Comparison of ENCODE assay signal across 9 cellular contexts in the genomic region with DNA sequence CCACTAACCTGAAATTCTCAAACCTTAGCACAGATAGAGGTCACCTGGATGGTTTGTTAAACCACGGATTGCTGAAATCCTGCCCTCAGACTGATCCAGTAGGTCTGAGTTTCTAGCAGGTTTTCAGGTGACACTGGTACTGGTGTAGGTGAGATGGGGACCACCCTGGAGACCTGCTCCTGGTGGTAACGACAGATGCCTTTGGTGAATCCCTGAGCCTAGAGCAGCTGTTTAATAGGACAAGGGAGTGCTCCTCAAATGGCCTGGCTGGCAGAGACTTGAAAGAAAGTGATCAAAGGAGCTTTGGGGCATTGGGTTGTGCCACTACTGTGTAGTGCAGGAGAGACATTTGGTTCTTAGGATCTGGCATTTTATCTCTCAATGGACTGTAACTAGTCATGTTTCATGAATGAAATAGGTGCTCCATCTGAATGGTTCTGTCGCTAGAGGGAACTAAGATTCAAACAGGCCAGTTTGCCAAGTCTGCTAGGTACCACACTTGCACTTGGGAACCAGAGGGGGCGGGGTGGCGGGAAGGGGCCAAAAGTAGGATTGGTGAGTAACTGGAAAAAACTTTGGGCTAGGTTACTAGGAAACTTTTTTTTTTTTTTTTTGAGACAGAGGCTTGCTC. TPM values are rescaled to one million over a fixed set of nuclear protein-coding genes. Genes with fewer than 3 reads are reported as not detected.
DNase-seq lines count a peak whose midpoint lies in the region; ATAC-seq, FAIRE-seq and TF ChIP-seq lines count a peak whose summit lies in the region.
"Had no signal": no experiment of that assay in that cellular context is flagged by ENCODE, and none has a peak within 500 bp of the region (broad histone marks: within the 10 kb centered on the region; RNA-seq: fewer than 3 reads in every experiment).

No MANE protein-coding gene starts in this region.

- FAIRE-seq in A549 (lab: Jason Lieb, UNC) = no peak

- in situ Hi-C loops in transverse colon (cut with MboI; ENCODE audit: low pct_ligation_motif_present in 1 of 4, low pct_unique_long_range_greater_than_20kb in 1 of 4, low sequenced_read_pairs in 3 of 4) = loop anchor here in 1 of 4 donors (25.0 kb wide), 1 partner anchor 334 kb away; no protein-coding TSS in a partner anchor

- H3K4me2 ChIP-seq in A549 = no peak overlapping the region

- H3K36me3 ChIP-seq in transverse colon = peaks cover 0 to 31% (median 17%) of the 10 kb centered on the region in 4 donors

- no peaks in the 10 kb centered on the region for H3K27me3 ChIP-seq in transverse colon

- H3K9me3 ChIP-seq in A549 (no peaks in the 10 kb centered on the region), transverse colon (no peaks in the 10 kb centered on the region)

- 0 out of 6 replicates have a peak overlapping the region, but pooled peaks of 1 of the 2 experiments have one; percentile 5 for H3K27ac ChIP-seq in A549
- no peak overlapping the region for H3K27ac ChIP-seq in transverse colon

- POLR2A ChIA-PET in A549 (lab: Yijun Ruan, JAX) = interaction anchor here (1.3 kb wide), 1 partner anchor 21 kb away, joined by 4 read pairs; no protein-coding TSS in a partner anchor

- ATAC-seq in A549 (peak; percentile 47 to 68), left colon (no peak)

- TF ChIP-seq POLR2A in A549 (IDR thresholded peaks at IDR 0.05; ENCODE audit: low read length) (no peak), transverse colon (IDR thresholded peaks at IDR 0.05) (no peak)

- intact Hi-C loops in left colon (cut with DNase I, micrococcal nuclease) (no loop called here), transverse colon (cut with DNase I; ENCODE audit: low total_unique reads) (no loop called here)

- TF ChIP-seq CTCF in A549 (IDR thresholded peaks at IDR 0.05) (no peak; the same call in 2 of the 3 replicates), transverse colon (IDR thresholded peaks at IDR 0.05) (no peak)

- CTCF ChIA-PET in A549 (lab: Yijun Ruan, JAX) = interaction anchor here (1.4 to 2.0 kb wide), 2 partner anchors 17 to 161 kb away, joined by 3 to 7 read pairs; no protein-coding TSS in a partner anchor

- WGBS in A549 (ENCODE audit: missing lambda C conversion rate) = 78% methylated on average over 5 of the region's 5 CpGs
- WGBS in transverse colon (ENCODE audit: low coverage in 1 of 2), 2 donors = 85 to 86% methylated on average over 4 to 5 of the region's 5 CpGs

- H3K4me3 ChIP-seq in A549 (no peak overlapping the region), transverse colon (no peak overlapping the region)

- DNase-seq in A549 (ENCODE audit: low read depth in 1 of 2, low spot score in 1 of 2) (peak in 1 of 2 experiments; percentile 80), GM03348 (ENCODE audit: low spot score) (peak; percentile 44), SW 1271 (lab: John Stamatoyannopoulos, UW) (peak; percentile 47 to 74), glomerular visceral epithelial cell (ENCODE audit: extremely low spot score) (peak; percentile 57), left colon (no peak), transverse colon (no peak), activated gamma-delta T cell (lab: John Stamatoyannopoulos, UW) (no peak), cortex of kidney (lab: John Stamatoyannopoulos, UW) (no peak)
- DNase-seq: NCI-H1694 had no signal

- H3K4me1 ChIP-seq in A549 = peaks cover 50% of the 10 kb centered on the region
- H3K4me1 ChIP-seq in transverse colon = peaks cover 10 to 32% (median 24%) of the 10 kb centered on the region in 4 donors

- no peak for TF ChIP-seq EP300 in A549 (IDR thresholded peaks at IDR 0.05)
- no peak for TF ChIP-seq EP300 in transverse colon (IDR thresholded peaks at IDR 0.05; ENCODE audit: low read depth)

- no peak for TF ChIP-seq RAD21 in A549 (conservative IDR thresholded peaks at IDR 0.05 in 1 of 2, IDR thresholded peaks at IDR 0.05 in 1 of 2)

TF ChIP-seq in A549, 52 proteins besides CTCF, POLR2A, EP300 and RAD21 (continues in another document):
- TF ChIP-seq HOXA7 (CRISPR knock-in tag; IDR thresholded peaks at IDR 0.05) (0 out of 2 replicates have a peak, but pooled peaks have one; percentile 41), EHF (CRISPR knock-in tag; IDR thresholded peaks at IDR 0.05) (no peak), MAFK (IDR thresholded peaks at IDR 0.05; ENCODE audit: partially characterized antibody) (no peak), KDM5A (IDR thresholded peaks at IDR 0.05) (no peak), MAZ (IDR thresholded peaks at IDR 0.05; ENCODE audit: borderline replicate concordance, low read depth, low read length) (no peak), TFCP2L1 (CRISPR knock-in tag; IDR thresholded peaks at IDR 0.05) (peak; percentile 75; the same call in 1 of the 2 replicates), FOSB (CRISPR knock-in tag; IDR thresholded peaks at IDR 0.05) (peak; percentile 93)
- TF ChIP-seq, protein P1, sequence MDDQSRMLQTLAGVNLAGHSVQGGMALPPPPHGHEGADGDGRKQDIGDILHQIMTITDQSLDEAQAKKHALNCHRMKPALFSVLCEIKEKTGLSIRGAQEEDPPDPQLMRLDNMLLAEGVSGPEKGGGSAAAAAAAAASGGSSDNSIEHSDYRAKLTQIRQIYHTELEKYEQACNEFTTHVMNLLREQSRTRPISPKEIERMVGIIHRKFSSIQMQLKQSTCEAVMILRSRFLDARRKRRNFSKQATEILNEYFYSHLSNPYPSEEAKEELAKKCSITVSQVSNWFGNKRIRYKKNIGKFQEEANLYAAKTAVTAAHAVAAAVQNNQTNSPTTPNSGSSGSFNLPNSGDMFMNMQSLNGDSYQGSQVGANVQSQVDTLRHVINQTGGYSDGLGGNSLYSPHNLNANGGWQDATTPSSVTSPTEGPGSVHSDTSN (IDR thresholded peaks at IDR 0.05) = peak; percentile 6; the same call in 1 of the 2 replicates

RNA-seq across cellular contexts. Expression of a gene that starts 2.9 kb away (rescaled TPM):
- 20.2 and 21.3 TPM in 2 replicates for polyA plus RNA-seq in A549 (2011; rRNA removed)
- 15.4 and 17.0 TPM in 2 replicates for polyA plus RNA-seq in A549 (2012; cell fraction: cytosol; rRNA removed)
- 21.1 and 22.2 TPM in 2 replicates for polyA plus RNA-seq in A549 (2012; cell fraction: nucleus; rRNA removed)
- 10.6 to 12.9 TPM (median 10.8 TPM) in 3 replicates for polyA plus RNA-seq in A549 (2017; fragmentation: RNase III; extraction: RNeasy Plus Mini Kit Qiagen cat#74134 plus additional on column Dnase treatment)
- 15.6 and 18.7 TPM in 2 replicates for polyA minus RNA-seq in A549 (2011; rRNA and poly(A)+ RNA removed)
- total RNA-seq in left colon = 10 to 100 TPM; 33.6 to 51.6 TPM
- 10 to 100 TPM; 11.5 to 81.1 (median 47.2) TPM for total RNA-seq in transverse colon

RNA-seq across cellular contexts. Expression of a gene that starts 5.4 kb away (rescaled TPM):
- polyA plus RNA-seq in A549 (2011; rRNA removed) (5,588 and 5,746 TPM in 2 replicates), A549 (2017; fragmentation: RNase III; extraction: RNeasy Plus Mini Kit Qiagen cat#74134 plus additional on column Dnase treatment) (2,894 to 2,977 TPM (median 2,925 TPM) in 3 replicates)
- 4,727 and 6,200 TPM in 2 replicates for polyA plus RNA-seq in A549 (2012; cell fraction: cytosol; rRNA removed)
- polyA plus RNA-seq in A549 (2012; cell fraction: nucleus; rRNA removed) = 1,193 and 1,398 TPM in 2 replicates
- polyA minus RNA-seq in A549 (2011; rRNA and poly(A)+ RNA removed) = 2,117 and 2,446 TPM in 2 replicates
- total RNA-seq in left colon (100 to 1,000 TPM; 605 to 650 TPM), transverse colon (100 to 1,000 TPM; 243 to 836 (median 677) TPM)

RNA-seq across cellular contexts. Expression of a gene that starts 18.5 kb away (rescaled TPM):
- polyA plus RNA-seq in A549 (2011; rRNA removed) (167 and 169 TPM in 2 replicates), A549 (2017; fragmentation: RNase III; extraction: RNeasy Plus Mini Kit Qiagen cat#74134 plus additional on column Dnase treatment) (117 to 153 TPM (median 149 TPM) in 3 replicates)
- 104 and 139 TPM in 2 replicates for polyA plus RNA-seq in A549 (2012; cell fraction: cytosol; rRNA removed)
- polyA plus RNA-seq in A549 (2012; cell fraction: nucleus; rRNA removed) = 110 and 117 TPM in 2 replicates
- 299 and 364 TPM in 2 replicates for polyA minus RNA-seq in A549 (2011; rRNA and poly(A)+ RNA removed)
- total RNA-seq in left colon (10 to 100 TPM; 46.3 to 85.2 TPM), transverse colon (10 to 100 TPM; 26.2 to 94.1 (median 65.7) TPM)

RNA-seq across cellular contexts. Expression of a gene that starts 21.4 kb away (rescaled TPM):
- polyA plus RNA-seq in A549 (2011; rRNA removed) (0.19 and 0.33 TPM in 2 replicates), A549 (2017; fragmentation: RNase III; extraction: RNeasy Plus Mini Kit Qiagen cat#74134 plus additional on column Dnase treatment) (0.14 to 0.37 TPM (median 0.28 TPM) in 3 replicates)
- 0.19 and 0.21 TPM in 2 replicates for polyA plus RNA-seq in A549 (2012; cell fraction: cytosol; rRNA removed)
- polyA plus RNA-seq in A549 (2012; cell fraction: nucleus; rRNA removed) = 0.11 and 0.17 TPM in 2 replicates
- polyA minus RNA-seq in A549 (2011; rRNA and poly(A)+ RNA removed) = 0.44 TPM in 1 of 2 replicates, not detected in the other
- total RNA-seq in left colon (1 to 10 TPM in 1 of 2 donors, under 1 TPM in 1; 0.15 to 1.1 TPM), transverse colon (under 1 TPM in 2 of 4 donors, not detected in 2; 0.41 to 0.64 TPM)

RNA-seq across cellular contexts. Expression of a gene that starts 23.3 kb away (rescaled TPM):
- 19.1 and 21.4 TPM in 2 replicates for polyA plus RNA-seq in A549 (2011; rRNA removed)
- 14.1 and 14.7 TPM in 2 replicates for polyA plus RNA-seq in A549 (2012; cell fraction: cytosol; rRNA removed)
- 17.2 and 17.3 TPM in 2 replicates for polyA plus RNA-seq in A549 (2012; cell fraction: nucleus; rRNA removed)
- 18.7 to 19.7 TPM (median 19.5 TPM) in 3 replicates for polyA plus RNA-seq in A549 (2017; fragmentation: RNase III; extraction: RNeasy Plus Mini Kit Qiagen cat#74134 plus additional on column Dnase treatment)
- 18.3 TPM in 2 replicates for polyA minus RNA-seq in A549 (2011; rRNA and poly(A)+ RNA removed)
- 10 to 100 TPM; 24.2 to 25.2 TPM for total RNA-seq in left colon
- 10 to 100 TPM; 18.1 to 43.8 (median 27.8) TPM for total RNA-seq in transverse colon

Comparison
In these comparisons a context has a peak if more than half of its experiments do, and no peak if none do; other contexts are left out.
1. DNase-seq: peak in GM03348 (single experiment), SW 1271 (2 of 2) and glomerular visceral epithelial cell (single experiment); none in left colon (0 of 2), transverse colon (single experiment), activated gamma-delta T cell (single experiment) and cortex of kidney (single experiment).